ENCODE assay signal across 17 cellular contexts in the genomic region with DNA sequence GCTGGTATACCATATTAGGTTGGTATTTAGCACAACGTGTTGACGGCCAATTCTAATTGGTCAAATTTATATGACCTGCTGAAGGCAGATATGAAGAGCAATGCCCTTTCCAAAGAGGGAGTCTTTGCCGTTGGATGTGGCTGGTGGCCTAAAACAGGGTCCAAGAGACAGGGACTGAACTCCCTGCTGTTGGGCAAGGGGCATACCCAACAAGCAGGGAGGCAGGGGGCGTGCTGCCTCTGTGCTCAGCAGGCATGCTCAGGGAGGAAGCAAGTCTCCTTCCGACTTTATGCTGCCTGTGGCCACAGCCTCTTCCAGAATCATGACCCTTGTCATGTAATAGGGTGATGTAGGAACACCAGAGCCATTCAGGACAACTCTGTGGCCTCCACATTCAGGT.
A peak's percentile ranks its signal among the peaks of the same experiment; 100 is the strongest.
DNase-seq lines count a peak whose midpoint lies in the region; FAIRE-seq and TF ChIP-seq lines count a peak whose summit lies in the region.
"Had no signal": no experiment of that assay in that cellular context is flagged by ENCODE, and none has a peak within 500 bp of the region (broad histone marks: within the 10 kb centered on the region; RNA-seq: fewer than 3 reads in every experiment).

No MANE protein-coding gene starts in this region.

- DNase-seq in H54 (ENCODE audit: insufficient read length, low spot score) (no peak), esophagus muscularis mucosa (ENCODE audit: extremely low spot score) (peak; percentile 87), nephron progenitor cell (no peak), mammary epithelial cell (no peak), foreskin fibroblast (no peak)
- DNase-seq in activated CD4-positive, alpha-beta T cell treated with anti-CD3 and anti-CD28 coated beads for 1 hour = no peak
- DNase-seq in activated CD4-positive, alpha-beta T cell treated with anti-CD3 and anti-CD28 coated beads, Interleukin-2, amount 50 U/mL, for 1 hour = no peak
- DNase-seq: ACHN; CD4-positive, CD25-positive, alpha-beta regulatory T cell; DMS53; GF-D8; GM23248; HCEC 1CT; HFFc6; IMR-90 had no signal

- no peaks in the 10 kb centered on the region for H4K20me1 ChIP-seq in mammary epithelial cell (ENCODE audit: insufficient read depth, low read length)
- H4K20me1 ChIP-seq: BLaER1 treated with 17β-estradiol and CSF1 and Interleukin-3, amounts not matched to agents 10 nM and 100 nM had no signal

- H3K4me1 ChIP-seq in esophagus muscularis mucosa (peaks cover 2 to 41% (median 31%) of the 10 kb centered on the region in 4 donors), mammary epithelial cell (ENCODE audit: insufficient read depth, low read length) (no peaks in the 10 kb centered on the region)
- H3K4me1 ChIP-seq: BLaER1 treated with 17β-estradiol and CSF1 and Interleukin-3, amounts not matched to agents 10 nM and 100 nM had no signal

- intact Hi-C loops in esophagus muscularis mucosa (cut with DNase I) (no loop called here), mammary epithelial cell (cut with micrococcal nuclease) (loop anchor here (10.0 kb wide), 1 partner anchor 1759 kb away; a partner anchor contains a TSS)

- in situ Hi-C loops in mammary epithelial cell (cut with MboI; ENCODE audit: low sequenced_read_pairs in 2 of 2) = no loop called here

- H3K9me3 ChIP-seq in esophagus muscularis mucosa = no peaks in the 10 kb centered on the region
- no peaks in the 10 kb centered on the region for H3K9me3 ChIP-seq in mammary epithelial cell (replicated peaks; ENCODE audit: insufficient read depth, low read length)
- H3K9me3 ChIP-seq: BLaER1 treated with 17β-estradiol and CSF1 and Interleukin-3, amounts not matched to agents 10 nM and 100 nM had no signal

- no TSS peak for BruUV-seq in mammary epithelial cell (replicated peaks; lab: Mats Ljungman, UMichigan)

- TF ChIP-seq CTCF in VCaP (conservative IDR thresholded peaks at IDR 0.05) (no peak), esophagus muscularis mucosa (IDR thresholded peaks at IDR 0.05) (no peak), nephron progenitor cell (IDR thresholded peaks at IDR 0.05) (no peak), mammary epithelial cell (conservative IDR thresholded peaks at IDR 0.05 in 1 of 2, IDR thresholded peaks at IDR 0.05 in 1 of 2; ENCODE audit: extremely low read depth in 1 of 2, insufficient read depth in 1 of 2, low read depth in 1 of 2, low read length in 2 of 2) (no peak), foreskin fibroblast (IDR thresholded peaks at IDR 0.05; ENCODE audit: low read depth, low read length) (no peak)

- dilution Hi-C loops in mammary epithelial cell (cut with HindIII; ENCODE audit: low sequenced_read_pairs) = no loop called here

- H3K4me2 ChIP-seq in mammary epithelial cell (ENCODE audit: insufficient read depth, low read depth, low read length) = no peak overlapping the region
- H3K4me2 ChIP-seq: BLaER1 treated with 17β-estradiol and CSF1 and Interleukin-3, amounts not matched to agents 10 nM and 100 nM had no signal

- peaks cover 76% of the 10 kb centered on the region for H3K4me1 Mint-ChIP-seq in nephron progenitor cell
- H3K4me1 Mint-ChIP-seq: CD4-positive, CD25-positive, alpha-beta regulatory T cell had no signal

- no peaks in the 10 kb centered on the region for H3K36me3 Mint-ChIP-seq in nephron progenitor cell (ENCODE audit: low read depth)
- H3K36me3 Mint-ChIP-seq: CD4-positive, CD25-positive, alpha-beta regulatory T cell had no signal

- H3K27me3 ChIP-seq in esophagus muscularis mucosa (no peaks in the 10 kb centered on the region), mammary epithelial cell (ENCODE audit: insufficient read depth, low read length) (peaks cover 2% of the 10 kb centered on the region)
- H3K27me3 ChIP-seq: BLaER1 treated with 17β-estradiol and CSF1 and Interleukin-3, amounts not matched to agents 10 nM and 100 nM had no signal

- peak; percentile 50 for FAIRE-seq in H54 (lab: Jason Lieb, UNC)

- H3K27ac ChIP-seq in VCaP (peak overlapping the region; percentile 95; the same call in 1 of the 2 replicates), esophagus muscularis mucosa (replicated peaks in 1 of 4) (no peak overlapping the region), mammary epithelial cell (ENCODE audit: insufficient read depth, low read depth, low read length) (no peak overlapping the region)
- H3K27ac ChIP-seq: BLaER1 treated with 17β-estradiol and CSF1 and Interleukin-3, amounts not matched to agents 10 nM and 100 nM; GM23248 had no signal

- no peak overlapping the region for H3K9ac ChIP-seq in mammary epithelial cell (ENCODE audit: insufficient read depth, low read length)
- H3K9ac ChIP-seq: BLaER1 treated with 17β-estradiol and CSF1 and Interleukin-3, amounts not matched to agents 10 nM and 100 nM; GM23248 had no signal

- no peak overlapping the region for H2AFZ ChIP-seq in mammary epithelial cell (ENCODE audit: low read depth, low read length)
- H2AFZ ChIP-seq: GM23248 had no signal

- TF ChIP-seq POLR2A in H54 (IDR thresholded peaks at IDR 0.05; ENCODE audit: low read depth, low read length) = no peak
- TF ChIP-seq POLR2A in esophagus muscularis mucosa (IDR thresholded peaks at IDR 0.05; ENCODE audit: low read depth) = no peak

- CTCF ChIA-PET in mammary epithelial cell (lab: Charles Lee; ENCODE audit: low non-redundant PET) = no interaction called here

- peak overlapping the region; percentile 50 for H3K27ac Mint-ChIP-seq in nephron progenitor cell
- H3K27ac Mint-ChIP-seq: CD4-positive, CD25-positive, alpha-beta regulatory T cell; HFFc6 had no signal

- H3K36me3 ChIP-seq in esophagus muscularis mucosa = no peaks in the 10 kb centered on the region
- no peaks in the 10 kb centered on the region for H3K36me3 ChIP-seq in mammary epithelial cell (ENCODE audit: insufficient read depth, low read length)
- H3K36me3 ChIP-seq: BLaER1 treated with 17β-estradiol and CSF1 and Interleukin-3, amounts not matched to agents 10 nM and 100 nM had no signal

- no peak for TF ChIP-seq EP300 in esophagus muscularis mucosa (IDR thresholded peaks at IDR 0.05)

- H3K4me3 ChIP-seq in esophagus muscularis mucosa (no peak overlapping the region), mammary epithelial cell (replicated peaks in 1 of 3; ENCODE audit: insufficient read depth in 1 of 3, low read depth in 2 of 3, low read length in 3 of 3) (no peak overlapping the region), foreskin fibroblast (ENCODE audit: low read depth in 1 of 2, low read length in 2 of 2) (no peak overlapping the region)
- H3K4me3 ChIP-seq: BLaER1 treated with 17β-estradiol and CSF1 and Interleukin-3, amounts not matched to agents 10 nM and 100 nM; GM23248 had no signal

- no peaks in the 10 kb centered on the region for H3K9me3 Mint-ChIP-seq in nephron progenitor cell

- H3K27me3 Mint-ChIP-seq in nephron progenitor cell (ENCODE audit: low read depth, poor library complexity) = peaks cover 3% of the 10 kb centered on the region

- no peaks in the 10 kb centered on the region for H3K79me2 ChIP-seq in mammary epithelial cell (ENCODE audit: insufficient read depth, low read length)

- no peak overlapping the region for H3K4me3 Mint-ChIP-seq in nephron progenitor cell
- H3K4me3 Mint-ChIP-seq: CD4-positive, CD25-positive, alpha-beta regulatory T cell; HFFc6 had no signal

- WGBS in esophagus muscularis mucosa = 90% methylated on average over 5 of the region's 5 CpGs
- WGBS in mammary epithelial cell (ENCODE audit: low coverage, missing lambda C conversion rate) = 96% methylated on average over 3 of the region's 5 CpGs
